In genomic region chr9:129866373-129867137, GRCh38 we compare ENCODE assay signal across 10 cellular contexts. TPM values are rescaled to one million over a fixed set of nuclear protein-coding genes. Genes with fewer than 3 reads are reported as not detected.
A peak's percentile ranks its signal among the peaks of the same experiment; 100 is the strongest.
DNase-seq lines count a peak whose midpoint lies in the region; ATAC-seq and TF ChIP-seq lines count a peak whose summit lies in the region.
"Had no signal": no experiment of that assay in that cellular context is flagged by ENCODE, and none has a peak within 500 bp of the region (broad histone marks: within the 10 kb centered on the region; RNA-seq: fewer than 3 reads in every experiment).

No MANE protein-coding gene starts in this region.

- TF ChIP-seq CTCF in CD4-positive, alpha-beta T cell (IDR thresholded peaks at IDR 0.05), result no peak
- TF ChIP-seq CTCF in HFFc6 (IDR thresholded peaks at IDR 0.05), result no peak

- no peak overlapping the region for H2AK5ac ChIP-seq in mesendoderm (ENCODE audit: low read length)

- no peaks in the 10 kb centered on the region for H3K79me2 ChIP-seq in mesendoderm (ENCODE audit: control insufficient read depth, insufficient read depth, low read length)

- H3K9me3 ChIP-seq in CD4-positive, alpha-beta T cell (ENCODE audit: control insufficient read depth, low read length), result no peaks in the 10 kb centered on the region

- H3K27ac Mint-ChIP-seq in CD4-positive, alpha-beta T cell, result peak overlapping the region; percentile 86
- H3K27ac Mint-ChIP-seq in T-cell (peak overlapping the region; percentile 87 to 88), HFFc6 (no peak overlapping the region; the same call in 1 of the 2 replicates)
- peak overlapping the region; percentile 51 to 82 for H3K27ac Mint-ChIP-seq in natural killer cell treated with Interleukin-12 subunit alpha and Interleukin-12 subunit beta and Interleukin-15 and Interleukin-18, amount 100 ng/mL, for 72 hours

- H3K18ac ChIP-seq in mesendoderm (ENCODE audit: low read length), result no peak overlapping the region

- no peaks in the 10 kb centered on the region for H3K4me1 ChIP-seq in mesendoderm (ENCODE audit: control insufficient read depth, low read depth, low read length)

- no peak overlapping the region for H3K4me3 ChIP-seq in mesendoderm (ENCODE audit: low read length)

- H2BK5ac ChIP-seq in mesendoderm (ENCODE audit: low read length), result no peak overlapping the region

- H3K36me3 ChIP-seq in mesendoderm (ENCODE audit: control insufficient read depth, insufficient read depth, low read length), result peaks cover 2% of the 10 kb centered on the region

- H3K9me3 Mint-ChIP-seq in CD4-positive, alpha-beta T cell, result no peaks in the 10 kb centered on the region
- H3K9me3 Mint-ChIP-seq in T-cell, result no peaks in the 10 kb centered on the region
- no peaks in the 10 kb centered on the region for H3K9me3 Mint-ChIP-seq in natural killer cell treated with Interleukin-12 subunit alpha and Interleukin-12 subunit beta and Interleukin-15 and Interleukin-18, amount 100 ng/mL, for 72 hours
- H3K9me3 Mint-ChIP-seq in HFFc6, result no peaks in the 10 kb centered on the region

- no peak overlapping the region for H3K23ac ChIP-seq in mesendoderm (ENCODE audit: low read length)

- no peak overlapping the region for H3K4ac ChIP-seq in mesendoderm (ENCODE audit: low read depth, low read length)

- peak in 8 of 10 experiments; percentile 34 to 67 (median 46) for DNase-seq in CD4-positive, alpha-beta T cell
- DNase-seq in T-cell (peak in 31 of 34 experiments; percentile 29 to 72 (median 53)), HFFc6 (no peak), NCI-H1092 (lab: John Stamatoyannopoulos, UW) (no peak), mesendoderm (no peak), mucosa of gallbladder (ENCODE audit: low spot score) (no peak)
- DNase-seq in activated naive CD4-positive, alpha-beta T cell treated with Interleukin-2 at 50 U/mL for 16 hours, result peak; percentile 40
- DNase-seq in natural killer cell treated with Interleukin-12 subunit alpha and Interleukin-12 subunit beta and Interleukin-15 and Interleukin-18, amount 100 ng/mL, for 72 hours (ENCODE audit: low spot score), result no peak
- DNase-seq: NCI-H226, SHP77 had no signal

- H3K27me3 ChIP-seq in CD4-positive, alpha-beta T cell (ENCODE audit: control insufficient read depth, insufficient read depth, low read length), result no peaks in the 10 kb centered on the region
- no peaks in the 10 kb centered on the region for H3K27me3 ChIP-seq in mesendoderm (ENCODE audit: insufficient read depth, low read length, poor library complexity)

- POLR2A ChIA-PET in CD4-positive, alpha-beta T cell (lab: Charles Lee), result interaction anchor here (1.3 to 3.9 kb wide), 5 partner anchors 12 to 31 kb away, joined by 4 to 20 read pairs (median 10); partner anchors contain the start of genes C9orf78 and USP20
- POLR2A ChIA-PET in T-cell (lab: Charles Lee), result interaction anchor here in 1 of 2 donors (0.6 kb wide), 1 partner anchor 259 kb away, joined by 9 read pairs; no protein-coding TSS in a partner anchor

- intact Hi-C loops in CD4-positive, alpha-beta T cell (cut with DNase I, micrococcal nuclease), result loop anchor here (2.0 to 5.0 kb wide), 3 partner anchors 26 to 44 kb away; partner anchors contain the start of gene TOR1A (in 1 of the 2)

- no peak overlapping the region for H2BK120ac ChIP-seq in mesendoderm (ENCODE audit: low read depth, low read length)

- H3K79me1 ChIP-seq in mesendoderm (ENCODE audit: low read length), result no peaks in the 10 kb centered on the region

- H4K8ac ChIP-seq in mesendoderm (ENCODE audit: low read depth, low read length), result no peak overlapping the region

- no peak overlapping the region for H2BK15ac ChIP-seq in mesendoderm (replicated peaks; ENCODE audit: low read depth)

- ATAC-seq in CD4-positive, alpha-beta T cell (ENCODE audit: poor library complexity), result peak; percentile 38
- peak; percentile 32 to 62 (median 36) for ATAC-seq in T-cell (replicated peaks in 1 of 4)
- ATAC-seq in natural killer cell treated with Interleukin-12 subunit alpha and Interleukin-12 subunit beta and Interleukin-15 and Interleukin-18, amount 100 ng/mL, for 72 hours, result no peak

- H3K27ac ChIP-seq in CD4-positive, alpha-beta T cell (ENCODE audit: low read depth, low read length), result peak overlapping the region; percentile 96
- H3K27ac ChIP-seq in mesendoderm (ENCODE audit: low read depth, low read length), result no peak overlapping the region

- H3K9ac ChIP-seq in mesendoderm (ENCODE audit: low read length), result no peak overlapping the region

- H3K4me2 ChIP-seq in mesendoderm (ENCODE audit: low read length), result no peak overlapping the region

- WGBS in mesendoderm (ENCODE audit: extremely low coverage, insufficient coverage, low lambda C conversion rate), result no CpG with 5 or more reads among the region's 17 CpGs

- no peaks in the 10 kb centered on the region for H3K27me3 Mint-ChIP-seq in CD4-positive, alpha-beta T cell
- H3K27me3 Mint-ChIP-seq in T-cell, result no peaks in the 10 kb centered on the region
- H3K27me3 Mint-ChIP-seq in natural killer cell treated with Interleukin-12 subunit alpha and Interleukin-12 subunit beta and Interleukin-15 and Interleukin-18, amount 100 ng/mL, for 72 hours, result no peaks in the 10 kb centered on the region
- 0 out of 2 replicates have a peak, but pooled peaks cover under 1% of the 10 kb centered on the region for H3K27me3 Mint-ChIP-seq in HFFc6 (ENCODE audit: insufficient read depth)

- no peak overlapping the region for H3K56ac ChIP-seq in mesendoderm (ENCODE audit: low read length)

- H3K4me3 Mint-ChIP-seq in CD4-positive, alpha-beta T cell, result peak overlapping the region; percentile 63
- H3K4me3 Mint-ChIP-seq in T-cell (peak overlapping the region; percentile 15 to 75 (median 50)), HFFc6 (no peak overlapping the region)
- no peak overlapping the region for H3K4me3 Mint-ChIP-seq in natural killer cell treated with Interleukin-12 subunit alpha and Interleukin-12 subunit beta and Interleukin-15 and Interleukin-18, amount 100 ng/mL, for 72 hours

- peaks cover 81% of the 10 kb centered on the region for H3K4me1 Mint-ChIP-seq in CD4-positive, alpha-beta T cell (ENCODE audit: low read depth)
- H3K4me1 Mint-ChIP-seq in T-cell (peaks cover 84 to 89% (median 88%) of the 10 kb centered on the region in 3 donors), HFFc6 (ENCODE audit: low read depth) (peaks cover 7% of the 10 kb centered on the region)
- peaks cover 41 to 47% of the 10 kb centered on the region in 2 donors for H3K4me1 Mint-ChIP-seq in natural killer cell treated with Interleukin-12 subunit alpha and Interleukin-12 subunit beta and Interleukin-15 and Interleukin-18, amount 100 ng/mL, for 72 hours (ENCODE audit: low read depth in 2 of 2)

- CTCF ChIA-PET in CD4-positive, alpha-beta T cell (lab: Charles Lee), result interaction anchor here (2.2 kb wide), 1 partner anchor 19 kb away, joined by 10 read pairs; no protein-coding TSS in a partner anchor
- CTCF ChIA-PET in T-cell (lab: Charles Lee), result no interaction called here

- no peak overlapping the region for H4K5ac ChIP-seq in mesendoderm (ENCODE audit: low read length)

- peaks cover 62% of the 10 kb centered on the region for H3K36me3 Mint-ChIP-seq in CD4-positive, alpha-beta T cell (ENCODE audit: low read depth)
- H3K36me3 Mint-ChIP-seq in T-cell (peaks cover 34% of the 10 kb centered on the region), HFFc6 (ENCODE audit: low read depth) (peaks cover 16% of the 10 kb centered on the region)
- H3K36me3 Mint-ChIP-seq in natural killer cell treated with Interleukin-12 subunit alpha and Interleukin-12 subunit beta and Interleukin-15 and Interleukin-18, amount 100 ng/mL, for 72 hours, result peaks cover 9% of the 10 kb centered on the region

RNA-seq across cellular contexts. Expression of gene USP20, which starts 31.3 kb away (rescaled TPM):
- 10 to 100 TPM; 80.4 to 80.9 TPM for total RNA-seq in CD4-positive, alpha-beta T cell
- total RNA-seq in T-cell, result 100 to 1,000 TPM; 105 to 140 (median 125) TPM
- total RNA-seq in natural killer cell treated with Interleukin-12 subunit alpha and Interleukin-12 subunit beta and Interleukin-15 and Interleukin-18, amount 100 ng/mL, for 72 hours, result 10 to 100 TPM; 34.7 to 44.3 TPM
- 10 to 100 TPM; 24.1 to 35.4 (median 26.2) TPM for total RNA-seq in HFFc6 (2021; fragmentation: NEBNext Ultra II Directional; extraction: Animal tissue kit (Norgen Biotek cat#: 25700))
- polyA plus RNA-seq in mesendoderm (2013, experiment 1 of 2), result 4.6 TPM
- polyA plus RNA-seq in mesendoderm (2013, experiment 2 of 2), result 4.3 TPM
- total RNA-seq in mucosa of gallbladder, result 41.0 TPM

RNA-seq across cellular contexts. Expression of gene C9orf78, which starts 31.5 kb away (rescaled TPM):
- total RNA-seq in CD4-positive, alpha-beta T cell, result 100 to 1,000 TPM; 145 to 159 TPM
- total RNA-seq in T-cell, result 100 to 1,000 TPM in 1 of 5 donors, 10 to 100 TPM in 4; 80.5 to 112 (median 90.2) TPM
- total RNA-seq in natural killer cell treated with Interleukin-12 subunit alpha and Interleukin-12 subunit beta and Interleukin-15 and Interleukin-18, amount 100 ng/mL, for 72 hours, result 10 to 100 TPM; 39.8 to 65.3 TPM
- 10 to 100 TPM; 42.8 to 52.7 (median 48.5) TPM for total RNA-seq in HFFc6 (2021; fragmentation: NEBNext Ultra II Directional; extraction: Animal tissue kit (Norgen Biotek cat#: 25700))
- polyA plus RNA-seq in mesendoderm (2013, experiment 1 of 2), result 49.3 TPM
- polyA plus RNA-seq in mesendoderm (2013, experiment 2 of 2), result 48.3 TPM
- 53.6 TPM for total RNA-seq in mucosa of gallbladder

RNA-seq across cellular contexts. Expression of gene TOR1A, which starts 42.6 kb away (rescaled TPM):
- 10 to 100 TPM; 12.6 to 13.9 TPM for total RNA-seq in CD4-positive, alpha-beta T cell
- total RNA-seq in T-cell, result 10 to 100 TPM; 16.6 to 39.3 (median 34.1) TPM
- total RNA-seq in natural killer cell treated with Interleukin-12 subunit alpha and Interleukin-12 subunit beta and Interleukin-15 and Interleukin-18, amount 100 ng/mL, for 72 hours, result 10 to 100 TPM; 53.5 to 54.7 TPM
- total RNA-seq in HFFc6 (2021; fragmentation: NEBNext Ultra II Directional; extraction: Animal tissue kit (Norgen Biotek cat#: 25700)), result 10 to 100 TPM; 59.1 to 70.5 (median 67.1) TPM
- polyA plus RNA-seq in mesendoderm (2013, experiment 1 of 2), result 41.6 TPM
- polyA plus RNA-seq in mesendoderm (2013, experiment 2 of 2), result 40.4 TPM
- total RNA-seq in mucosa of gallbladder, result 35.9 TPM

Comparison
In these comparisons a context has a peak if more than half of its experiments do, and no peak if none do; other contexts are left out.
1. ATAC-seq: peak in CD4-positive, alpha-beta T cell (single experiment) and T-cell (4 of 4); none in natural killer cell treated with Interleukin-12 subunit alpha and Interleukin-12 subunit beta and Interleukin-15 and Interleukin-18, amount 100 ng/mL, for 72 hours (0 of 2).
2. DNase-seq: peak in CD4-positive, alpha-beta T cell (8 of 10), T-cell (31 of 34) and activated naive CD4-positive, alpha-beta T cell treated with Interleukin-2 at 50 U/mL for 16 hours (single experiment); none in natural killer cell treated with Interleukin-12 subunit alpha and Interleukin-12 subunit beta and Interleukin-15 and Interleukin-18, amount 100 ng/mL, for 72 hours (single experiment), HFFc6 (single experiment), NCI-H1092 (single experiment), mesendoderm (single experiment) and mucosa of gallbladder (single experiment).
3. H3K4me3 Mint-ChIP-seq: peak in CD4-positive, alpha-beta T cell (single experiment) and T-cell (3 of 3); none in natural killer cell treated with Interleukin-12 subunit alpha and Interleukin-12 subunit beta and Interleukin-15 and Interleukin-18, amount 100 ng/mL, for 72 hours (single experiment) and HFFc6 (single experiment).